10 cellular contexts compared by ENCODE assay signal in genomic region chr1:19426294-19427086, GRCh38. TPM values are rescaled to one million over a fixed set of nuclear protein-coding genes. Genes with fewer than 3 reads are reported as not detected.
A peak's percentile ranks its signal among the peaks of the same experiment; 100 is the strongest.
DNase-seq lines count a peak whose midpoint lies in the region; ATAC-seq and TF ChIP-seq lines count a peak whose summit lies in the region.
"Had no signal": no experiment of that assay in that cellular context is flagged by ENCODE, and none has a peak within 500 bp of the region (broad histone marks: within the 10 kb centered on the region; RNA-seq: fewer than 3 reads in every experiment).

No MANE protein-coding gene starts in this region.

- no peaks in the 10 kb centered on the region for H3K79me1 ChIP-seq in trophoblast cell (ENCODE audit: low read length)

- DNase-seq in Right ventricle myocardium inferior (ENCODE audit: missing footprints) = no peak
- DNase-seq in cardiac septum (ENCODE audit: low spot score) = no peak
- no peak for DNase-seq in Right ventricle myocardium superior
- DNase-seq in trophoblast cell = no peak
- peak in 1 of 2 donors; percentile 13 for DNase-seq in aorta
- DNase-seq in NOMO-1 treated with DMSO at 0.1 percent for 48 hours (lab: John Stamatoyannopoulos, UW; ENCODE audit: unreplicated experiment) = no peak
- no peak for DNase-seq in omental fat pad (ENCODE audit: low spot score)
- DNase-seq in NCI-H187 treated with DMSO at 0.1 percent for 48 hours (lab: John Stamatoyannopoulos, UW) = no peak
- DNase-seq: BE2C; stimulated activated CD4-positive, alpha-beta T cell treated with anti-CD3 and anti-CD28 coated beads, Interleukin-15, amount 100 ng/mL, for 24 hours had no signal

- no peak overlapping the region for H2AK5ac ChIP-seq in trophoblast cell (ENCODE audit: low read length)

- H4K12ac ChIP-seq in trophoblast cell (ENCODE audit: low read depth, low read length) = no peak overlapping the region

- ATAC-seq in Right ventricle myocardium inferior (peak; percentile 40), Right ventricle myocardium superior (ENCODE audit: poor library complexity) (peak; percentile 15), aorta (ENCODE audit: low FRiP score) (peak; percentile 69), omental fat pad (ENCODE audit: low FRiP score) (no peak)

- H3K4me2 ChIP-seq in trophoblast cell (ENCODE audit: low read length) = no peak overlapping the region

- H3K9ac ChIP-seq in trophoblast cell (ENCODE audit: low read length) = no peak overlapping the region

- H2BK5ac ChIP-seq in trophoblast cell (ENCODE audit: low read depth, low read length, poor library complexity) = no peak overlapping the region

- no peak overlapping the region for H2BK120ac ChIP-seq in trophoblast cell (ENCODE audit: insufficient read depth, low read length, poor library complexity)

- H3K4me3 ChIP-seq in trophoblast cell (ENCODE audit: low read depth, low read length) = no peak overlapping the region
- H3K4me3 ChIP-seq in aorta (ENCODE audit: low read length in 2 of 2) = no peak overlapping the region

- H3K4me1 ChIP-seq in trophoblast cell (ENCODE audit: control insufficient read depth in 1 of 2, insufficient read depth in 2 of 2, low read length in 2 of 2) (peaks cover 15 to 18% of the 10 kb centered on the region in 2 experiments), aorta (ENCODE audit: control insufficient read depth in 1 of 2, insufficient read depth in 2 of 2, low read length in 2 of 2) (peaks cover 10 to 27% of the 10 kb centered on the region in 2 donors)
- H3K4me1 ChIP-seq: BE2C had no signal

- no peak for TF ChIP-seq CTCF in omental fat pad (IDR thresholded peaks at IDR 0.05)

- peaks cover 31% of the 10 kb centered on the region for H3K79me2 ChIP-seq in trophoblast cell (ENCODE audit: control insufficient read depth, insufficient read depth, low read length, poor library complexity)

- H3K23ac ChIP-seq in trophoblast cell (ENCODE audit: low read length) = no peak overlapping the region

- H3K27ac ChIP-seq in trophoblast cell (ENCODE audit: low read depth, low read length) = no peak overlapping the region
- H3K27ac ChIP-seq in aorta (ENCODE audit: low read depth in 1 of 2, low read length in 2 of 2) = peak overlapping the region; percentile 8 to 19

- peak overlapping the region; percentile 88 for H3K4ac ChIP-seq in trophoblast cell (ENCODE audit: low read depth, low read length)

- peaks cover 3 to 4% of the 10 kb centered on the region in 2 experiments for H3K36me3 ChIP-seq in trophoblast cell (ENCODE audit: control insufficient read depth in 1 of 2, insufficient read depth in 2 of 2, low read length in 2 of 2)
- no peaks in the 10 kb centered on the region for H3K36me3 ChIP-seq in aorta (ENCODE audit: control insufficient read depth in 1 of 2, insufficient read depth in 2 of 2, low read length in 1 of 2)
- H3K36me3 ChIP-seq: BE2C had no signal

- H3K27me3 ChIP-seq in trophoblast cell (ENCODE audit: insufficient read depth, low read length) (no peaks in the 10 kb centered on the region), aorta (ENCODE audit: control insufficient read depth in 1 of 2, insufficient read depth in 2 of 2, low read length in 1 of 2) (no peaks in the 10 kb centered on the region)
- H3K27me3 ChIP-seq: BE2C had no signal

- no peak overlapping the region for H3K14ac ChIP-seq in trophoblast cell (ENCODE audit: low read length)

- no peak overlapping the region for H4K91ac ChIP-seq in trophoblast cell (ENCODE audit: low read depth, low read length)

- intact Hi-C loops in Right ventricle myocardium inferior (cut with DNase I) (no loop called here), cardiac septum (cut with DNase I) (no loop called here), Right ventricle myocardium superior (cut with DNase I) (no loop called here), aorta (cut with DNase I) (no loop called here)

- no peak overlapping the region for H3K18ac ChIP-seq in trophoblast cell (ENCODE audit: low read length)

- no peak overlapping the region for H4K8ac ChIP-seq in trophoblast cell (ENCODE audit: low read depth, low read length)

- H3K9me3 ChIP-seq in trophoblast cell (ENCODE audit: insufficient read depth, low read depth, low read length) (no peaks in the 10 kb centered on the region), aorta (ENCODE audit: control insufficient read depth, low read length) (no peaks in the 10 kb centered on the region)
- H3K9me3 ChIP-seq: BE2C had no signal

- WGBS in trophoblast cell (ENCODE audit: extremely low coverage, insufficient coverage, insufficient read length) = no CpG with 5 or more reads among the region's 13 CpGs
- WGBS in aorta, 2 donors = 18 to 19% methylated on average over 13 of the region's 13 CpGs

- no peak overlapping the region for H2BK12ac ChIP-seq in trophoblast cell (ENCODE audit: low read length)

- no peak overlapping the region for H2AFZ ChIP-seq in trophoblast cell (ENCODE audit: insufficient read depth, low read length, poor library complexity)

RNA-seq across cellular contexts. Expression of gene CAPZB, which starts 58.8 kb away (rescaled TPM):
- 267 TPM for total RNA-seq in Right ventricle myocardium inferior
- 213 TPM for total RNA-seq in cardiac septum
- total RNA-seq in Right ventricle myocardium superior = 222 TPM
- 315 and 324 TPM in 2 replicates for polyA plus RNA-seq in trophoblast cell (2013)
- total RNA-seq in aorta = 100 to 1,000 TPM; 289 to 297 TPM
- polyA plus RNA-seq in aorta = 100 to 1,000 TPM; 230 to 254 TPM
- total RNA-seq in omental fat pad = 100 to 1,000 TPM in 3 of 4 donors, 10 to 100 TPM in 1; 98.0 to 130 (median 120) TPM
